9 cellular contexts compared by ENCODE assay signal in the genomic region with DNA sequence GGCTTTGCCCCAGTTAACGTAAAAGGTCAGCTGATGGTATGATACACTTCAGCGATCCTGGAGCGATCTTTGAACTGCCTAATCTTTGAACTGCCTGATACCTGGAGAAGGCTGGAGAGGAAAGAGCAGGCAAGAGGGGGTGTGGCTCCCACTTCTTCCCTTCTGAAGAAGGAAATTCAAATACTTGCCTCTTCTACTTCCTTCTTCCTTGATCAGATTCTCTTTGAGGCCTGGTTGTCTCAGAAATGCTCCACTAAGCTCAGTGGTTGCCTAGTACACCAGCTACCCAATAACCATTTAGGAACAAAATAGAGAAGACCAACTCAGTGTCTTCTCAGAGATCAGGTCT. TPM values are rescaled to one million over a fixed set of nuclear protein-coding genes. Genes with fewer than 3 reads are reported as not detected.
DNase-seq lines count a peak whose midpoint lies in the region; ATAC-seq lines count a peak whose summit lies in the region.
"Had no signal": no experiment of that assay in that cellular context is flagged by ENCODE, and none has a peak within 500 bp of the region (broad histone marks: within the 10 kb centered on the region; RNA-seq: fewer than 3 reads in every experiment).

No MANE protein-coding gene starts in this region.

- DNase-seq in iPS DF 6.9 (ENCODE audit: low read depth, low spot score) (no peak), NCI-H345 treated with DMSO at 0.1 percent for 48 hours (lab: John Stamatoyannopoulos, UW; ENCODE audit: unreplicated experiment) (no peak)

- no peaks in the 10 kb centered on the region for H3K9me3 Mint-ChIP-seq in activated naive CD4-positive, alpha-beta T cell treated with anti-CD3 and anti-CD28 coated beads, Interleukin-2, amount 50 U/mL, for 24 hours

- H3K9ac ChIP-seq in skeletal muscle tissue (ENCODE audit: low read depth in 1 of 3, low read length in 3 of 3): peak overlapping the region; percentile 81 to 85 (median 85)

- H3K9me3 ChIP-seq in iPS DF 6.9 (ENCODE audit: control insufficient read depth, insufficient read depth, low read length) (no peaks in the 10 kb centered on the region), skeletal muscle tissue (ENCODE audit: control insufficient read depth in 3 of 3, low read length in 3 of 3) (no peaks in the 10 kb centered on the region)

- H3K4me3 ChIP-seq in iPS DF 6.9 (ENCODE audit: low read length): peak overlapping the region; percentile 86; the same call in 1 of the 2 replicates
- peak overlapping the region; percentile 91 to 98 (median 95) for H3K4me3 ChIP-seq in skeletal muscle tissue (ENCODE audit: low read length in 3 of 3)

- H3K27ac ChIP-seq in iPS DF 6.9 (ENCODE audit: low read length) (no peak overlapping the region), skeletal muscle tissue (ENCODE audit: low read depth, low read length) (peak overlapping the region; percentile 79)
- H3K27ac ChIP-seq: VCaP had no signal

- no peaks in the 10 kb centered on the region for H3K27me3 Mint-ChIP-seq in activated naive CD4-positive, alpha-beta T cell treated with anti-CD3 and anti-CD28 coated beads, Interleukin-2, amount 50 U/mL, for 24 hours

- peaks cover 69% of the 10 kb centered on the region for H3K4me1 Mint-ChIP-seq in activated naive CD4-positive, alpha-beta T cell treated with anti-CD3 and anti-CD28 coated beads, Interleukin-2, amount 50 U/mL, for 24 hours

- H3K36me3 ChIP-seq in iPS DF 6.9 (ENCODE audit: control insufficient read depth, insufficient read depth, low read length) (no peaks in the 10 kb centered on the region), skeletal muscle tissue (ENCODE audit: control insufficient read depth in 3 of 3, insufficient read depth in 3 of 3, low read length in 3 of 3) (no peaks in the 10 kb centered on the region)

- H3K36me3 Mint-ChIP-seq in activated naive CD4-positive, alpha-beta T cell treated with anti-CD3 and anti-CD28 coated beads, Interleukin-2, amount 50 U/mL, for 24 hours: peaks cover 4% of the 10 kb centered on the region

- peak overlapping the region; percentile 89 for H3K4me3 Mint-ChIP-seq in activated naive CD4-positive, alpha-beta T cell treated with anti-CD3 and anti-CD28 coated beads, Interleukin-2, amount 50 U/mL, for 24 hours

- no CpG with 5 or more reads among the region's 3 CpGs for WGBS in iPS DF 6.9 (ENCODE audit: insufficient coverage, insufficient read length)

- H3K4me1 ChIP-seq in iPS DF 6.9 (ENCODE audit: control insufficient read depth, insufficient read depth, low read length) (0 out of 2 replicates have a peak, but pooled peaks cover 2% of the 10 kb centered on the region), skeletal muscle tissue (ENCODE audit: control insufficient read depth in 3 of 3, insufficient read depth in 3 of 3, low read length in 3 of 3) (peaks cover 14 to 21% (median 14%) of the 10 kb centered on the region in 3 donors)

- H3K27me3 ChIP-seq in iPS DF 6.9 (ENCODE audit: control insufficient read depth, insufficient read depth, low read length) (no peaks in the 10 kb centered on the region), skeletal muscle tissue (ENCODE audit: control insufficient read depth in 3 of 3, insufficient read depth in 3 of 3, low read length in 3 of 3) (no peaks in the 10 kb centered on the region)

- H3K27ac Mint-ChIP-seq in activated naive CD4-positive, alpha-beta T cell treated with anti-CD3 and anti-CD28 coated beads, Interleukin-2, amount 50 U/mL, for 24 hours: peak overlapping the region; percentile 99

- ATAC-seq in GM19035 (IDR thresholded peaks at IDR 0.05; ENCODE audit: unreplicated experiment): peak; percentile 23
- peak; percentile 17 for ATAC-seq in HG03439 (IDR thresholded peaks at IDR 0.05; ENCODE audit: unreplicated experiment)
- ATAC-seq in GM19328 (IDR thresholded peaks at IDR 0.05; ENCODE audit: unreplicated experiment): no peak
- no peak for ATAC-seq in HG03095 (IDR thresholded peaks at IDR 0.05; ENCODE audit: unreplicated experiment)

RNA-seq across cellular contexts. Expression of a gene that starts 0.6 kb away (rescaled TPM):
- 18.3 TPM for total RNA-seq in skeletal muscle tissue

Comparison
In these comparisons a context has a peak if more than half of its experiments do, and no peak if none do; other contexts are left out.
1. ATAC-seq: peak in GM19035 (single experiment) and HG03439 (single experiment); none in GM19328 (single experiment) and HG03095 (single experiment).